Comparison of ENCODE assay signal across 29 cellular contexts in genomic region chr3:23319913-23320312, GRCh38.
DNase-seq lines count a peak whose midpoint lies in the region; ATAC-seq lines count a peak whose summit lies in the region.
"Had no signal": no experiment of that assay in that cellular context is flagged by ENCODE, and none has a peak within 500 bp of the region (broad histone marks: within the 10 kb centered on the region; RNA-seq: fewer than 3 reads in every experiment).

No MANE protein-coding gene starts in this region.

- no peaks in the 10 kb centered on the region for H3K4me1 Mint-ChIP-seq in stimulated activated effector memory CD8-positive, alpha-beta T cell treated with anti-CD3 and anti-CD28 coated beads, Interleukin-12 subunit alpha, Interleukin-12 subunit beta, amount 100 ng/mL, for 72 hours
- peaks cover 16 to 23% (median 18%) of the 10 kb centered on the region in 3 donors for H3K4me1 Mint-ChIP-seq in T-cell

- POLR2A ChIA-PET in T-cell (lab: Charles Lee), result no interaction called here

- CTCF ChIA-PET in T-cell (lab: Charles Lee), result interaction anchor here in 1 of 2 donors (1.6 kb wide), 1 partner anchor 10 kb away, joined by 5 read pairs; no protein-coding TSS in a partner anchor

- peak; percentile 43 for ATAC-seq in GM18511 (IDR thresholded peaks at IDR 0.05; ENCODE audit: unreplicated experiment)
- peak; percentile 87 for ATAC-seq in HG02610 (IDR thresholded peaks at IDR 0.05; ENCODE audit: unreplicated experiment)
- ATAC-seq in HG03432 (IDR thresholded peaks at IDR 0.05; ENCODE audit: unreplicated experiment), result peak; percentile 48
- peak; percentile 37 for ATAC-seq in stimulated activated effector memory CD8-positive, alpha-beta T cell treated with anti-CD3 and anti-CD28 coated beads, Interleukin-12 subunit alpha, Interleukin-12 subunit beta, amount 100 ng/mL, for 72 hours
- ATAC-seq in T-cell (replicated peaks in 1 of 4), result no peak
- ATAC-seq: activated CD4-positive, alpha-beta T cell treated with anti-CD3 and anti-CD28 coated beads for 36 hours; activated CD8-positive, alpha-beta T cell treated with anti-CD3 and anti-CD28 coated beads for 36 hours; gastroesophageal sphincter; mucosa of descending colon; natural killer cell; Panc1; sciatic nerve had no signal

- H3K36me3 Mint-ChIP-seq in stimulated activated effector memory CD8-positive, alpha-beta T cell treated with anti-CD3 and anti-CD28 coated beads, Interleukin-12 subunit alpha, Interleukin-12 subunit beta, amount 100 ng/mL, for 72 hours, result no peaks in the 10 kb centered on the region
- peaks cover 4% of the 10 kb centered on the region for H3K36me3 Mint-ChIP-seq in T-cell
- H3K36me3 Mint-ChIP-seq: natural killer cell had no signal

- H3K4me3 Mint-ChIP-seq in stimulated activated effector memory CD8-positive, alpha-beta T cell treated with anti-CD3 and anti-CD28 coated beads, Interleukin-12 subunit alpha, Interleukin-12 subunit beta, amount 100 ng/mL, for 72 hours, result no peak overlapping the region
- H3K4me3 Mint-ChIP-seq in T-cell, result no peak overlapping the region
- H3K4me3 Mint-ChIP-seq: activated CD4-positive, alpha-beta T cell treated with anti-CD3 and anti-CD28 coated beads for 36 hours; activated CD8-positive, alpha-beta T cell treated with anti-CD3 and anti-CD28 coated beads for 36 hours; activated naive CD4-positive, alpha-beta T cell treated with anti-CD3 and anti-CD28 coated beads for 36 hours; natural killer cell had no signal

- H3K27me3 Mint-ChIP-seq in T-cell, result no peaks in the 10 kb centered on the region
- H3K27me3 Mint-ChIP-seq: activated CD4-positive, alpha-beta T cell treated with anti-CD3 and anti-CD28 coated beads for 36 hours; activated CD8-positive, alpha-beta T cell treated with anti-CD3 and anti-CD28 coated beads for 36 hours; progenitor cell of endocrine pancreas had no signal

- H3K27ac Mint-ChIP-seq in stimulated activated effector memory CD8-positive, alpha-beta T cell treated with anti-CD3 and anti-CD28 coated beads, Interleukin-12 subunit alpha, Interleukin-12 subunit beta, amount 100 ng/mL, for 72 hours, result no peak overlapping the region
- H3K27ac Mint-ChIP-seq in T-cell, result no peak overlapping the region
- H3K27ac Mint-ChIP-seq: activated CD4-positive, alpha-beta T cell treated with anti-CD3 and anti-CD28 coated beads for 36 hours; activated CD8-positive, alpha-beta T cell treated with anti-CD3 and anti-CD28 coated beads for 36 hours; activated naive CD4-positive, alpha-beta T cell treated with anti-CD3 and anti-CD28 coated beads for 36 hours; natural killer cell; progenitor cell of endocrine pancreas had no signal

- no peak for DNase-seq in stimulated activated effector memory CD8-positive, alpha-beta T cell treated with anti-CD3 and anti-CD28 coated beads, Interleukin-12 subunit alpha, Interleukin-12 subunit beta, amount 100 ng/mL, for 72 hours (ENCODE audit: low spot score in 2 of 2)
- DNase-seq in T-cell (no peak), NCI-H526 treated with DMSO at 0.1 percent for 48 hours (lab: John Stamatoyannopoulos, UW) (no peak), OCI-M2 (lab: John Stamatoyannopoulos, UW; ENCODE audit: unreplicated experiment) (no peak)
- DNase-seq: activated CD4-positive, alpha-beta T cell treated with anti-CD3 and anti-CD28 coated beads for 36 hours; activated CD8-positive, alpha-beta memory T cell treated with anti-CD3 and anti-CD28 coated beads, Interleukin-2, amount 50 U/mL, for 48 hours; activated CD8-positive, alpha-beta T cell treated with anti-CD3 and anti-CD28 coated beads for 36 hours; activated naive CD4-positive, alpha-beta T cell treated with anti-CD3 and anti-CD28 coated beads for 36 hours; central memory CD4-positive, alpha-beta T cell; dermis blood vessel endothelial cell; hippocampal formation; KBM-7; mucosa of descending colon; natural killer cell; NCI-H1092 treated with DMSO at 0.1 percent for 48 hours; NCI-H1694 treated with DMSO at 0.1 percent for 48 hours; NCI-H2171 treated with DMSO at 0.1 percent for 48 hours; NCI-H524 treated with DMSO at 0.1 percent for 48 hours; nucleus accumbens; SHP77 treated with DMSO at 0.1 percent for 48 hours; stimulated activated CD8-positive, alpha-beta memory T cell treated with anti-CD3 and anti-CD28 coated beads, Interleukin-4, amount 100 ng/mL, for 48 hours; tibial artery had no signal

- H3K9me3 Mint-ChIP-seq in stimulated activated effector memory CD8-positive, alpha-beta T cell treated with anti-CD3 and anti-CD28 coated beads, Interleukin-12 subunit alpha, Interleukin-12 subunit beta, amount 100 ng/mL, for 72 hours, result no peaks in the 10 kb centered on the region
- H3K9me3 Mint-ChIP-seq in T-cell, result peaks cover 0 to 5% (median 0%) of the 10 kb centered on the region in 3 donors
- H3K9me3 Mint-ChIP-seq: natural killer cell had no signal

Comparison
In these comparisons a context has a peak if more than half of its experiments do, and no peak if none do; other contexts are left out.
1. ATAC-seq: peak in GM18511 (single experiment), HG02610 (single experiment), HG03432 (single experiment) and stimulated activated effector memory CD8-positive, alpha-beta T cell treated with anti-CD3 and anti-CD28 coated beads, Interleukin-12 subunit alpha, Interleukin-12 subunit beta, amount 100 ng/mL, for 72 hours (single experiment); none in T-cell (0 of 4).